ENCODE assay signal across 1 cellular context in genomic region chr6:12114055-12114503, GRCh38.
TF ChIP-seq lines count a peak whose summit lies in the region.

No MANE protein-coding gene starts in this region.

TF ChIP-seq in GM12878, 131 proteins besides CTCF, POLR2A, EP300 and RAD21 (continued from another document and continues in another):
- TF ChIP-seq, protein P1, sequence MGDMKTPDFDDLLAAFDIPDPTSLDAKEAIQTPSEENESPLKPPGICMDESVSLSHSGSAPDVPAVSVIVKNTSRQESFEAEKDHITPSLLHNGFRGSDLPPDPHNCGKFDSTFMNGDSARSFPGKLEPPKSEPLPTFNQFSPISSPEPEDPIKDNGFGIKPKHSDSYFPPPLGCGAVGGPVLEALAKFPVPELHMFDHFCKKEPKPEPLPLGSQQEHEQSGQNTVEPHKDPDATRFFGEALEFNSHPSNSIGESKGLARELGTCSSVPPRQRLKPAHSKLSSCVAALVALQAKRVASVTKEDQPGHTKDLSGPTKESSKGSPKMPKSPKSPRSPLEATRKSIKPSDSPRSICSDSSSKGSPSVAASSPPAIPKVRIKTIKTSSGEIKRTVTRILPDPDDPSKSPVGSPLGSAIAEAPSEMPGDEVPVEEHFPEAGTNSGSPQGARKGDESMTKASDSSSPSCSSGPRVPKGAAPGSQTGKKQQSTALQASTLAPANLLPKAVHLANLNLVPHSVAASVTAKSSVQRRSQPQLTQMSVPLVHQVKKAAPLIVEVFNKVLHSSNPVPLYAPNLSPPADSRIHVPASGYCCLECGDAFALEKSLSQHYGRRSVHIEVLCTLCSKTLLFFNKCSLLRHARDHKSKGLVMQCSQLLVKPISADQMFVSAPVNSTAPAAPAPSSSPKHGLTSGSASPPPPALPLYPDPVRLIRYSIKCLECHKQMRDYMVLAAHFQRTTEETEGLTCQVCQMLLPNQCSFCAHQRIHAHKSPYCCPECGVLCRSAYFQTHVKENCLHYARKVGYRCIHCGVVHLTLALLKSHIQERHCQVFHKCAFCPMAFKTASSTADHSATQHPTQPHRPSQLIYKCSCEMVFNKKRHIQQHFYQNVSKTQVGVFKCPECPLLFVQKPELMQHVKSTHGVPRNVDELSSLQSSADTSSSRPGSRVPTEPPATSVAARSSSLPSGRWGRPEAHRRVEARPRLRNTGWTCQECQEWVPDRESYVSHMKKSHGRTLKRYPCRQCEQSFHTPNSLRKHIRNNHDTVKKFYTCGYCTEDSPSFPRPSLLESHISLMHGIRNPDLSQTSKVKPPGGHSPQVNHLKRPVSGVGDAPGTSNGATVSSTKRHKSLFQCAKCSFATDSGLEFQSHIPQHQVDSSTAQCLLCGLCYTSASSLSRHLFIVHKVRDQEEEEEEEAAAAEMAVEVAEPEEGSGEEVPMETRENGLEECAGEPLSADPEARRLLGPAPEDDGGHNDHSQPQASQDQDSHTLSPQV (IDR thresholded peaks at IDR 0.05): no peak
- TF ChIP-seq, protein P2, sequence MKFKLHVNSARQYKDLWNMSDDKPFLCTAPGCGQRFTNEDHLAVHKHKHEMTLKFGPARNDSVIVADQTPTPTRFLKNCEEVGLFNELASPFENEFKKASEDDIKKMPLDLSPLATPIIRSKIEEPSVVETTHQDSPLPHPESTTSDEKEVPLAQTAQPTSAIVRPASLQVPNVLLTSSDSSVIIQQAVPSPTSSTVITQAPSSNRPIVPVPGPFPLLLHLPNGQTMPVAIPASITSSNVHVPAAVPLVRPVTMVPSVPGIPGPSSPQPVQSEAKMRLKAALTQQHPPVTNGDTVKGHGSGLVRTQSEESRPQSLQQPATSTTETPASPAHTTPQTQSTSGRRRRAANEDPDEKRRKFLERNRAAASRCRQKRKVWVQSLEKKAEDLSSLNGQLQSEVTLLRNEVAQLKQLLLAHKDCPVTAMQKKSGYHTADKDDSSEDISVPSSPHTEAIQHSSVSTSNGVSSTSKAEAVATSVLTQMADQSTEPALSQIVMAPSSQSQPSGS (IDR thresholded peaks at IDR 0.05; ENCODE audit: low read length): no peak; the same call in 1 of the 2 replicates
- TF ChIP-seq, protein P3, sequence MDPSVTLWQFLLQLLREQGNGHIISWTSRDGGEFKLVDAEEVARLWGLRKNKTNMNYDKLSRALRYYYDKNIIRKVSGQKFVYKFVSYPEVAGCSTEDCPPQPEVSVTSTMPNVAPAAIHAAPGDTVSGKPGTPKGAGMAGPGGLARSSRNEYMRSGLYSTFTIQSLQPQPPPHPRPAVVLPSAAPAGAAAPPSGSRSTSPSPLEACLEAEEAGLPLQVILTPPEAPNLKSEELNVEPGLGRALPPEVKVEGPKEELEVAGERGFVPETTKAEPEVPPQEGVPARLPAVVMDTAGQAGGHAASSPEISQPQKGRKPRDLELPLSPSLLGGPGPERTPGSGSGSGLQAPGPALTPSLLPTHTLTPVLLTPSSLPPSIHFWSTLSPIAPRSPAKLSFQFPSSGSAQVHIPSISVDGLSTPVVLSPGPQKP (IDR thresholded peaks at IDR 0.05; ENCODE audit: low read depth, low read length): no peak
- TF ChIP-seq ZSCAN29 (IDR thresholded peaks at IDR 0.05): no peak
- peak; percentile 54 for TF ChIP-seq RUNX3 (IDR thresholded peaks at IDR 0.05; ENCODE audit: low read length)
- no peak for TF ChIP-seq ZNF384 (IDR thresholded peaks at IDR 0.05; ENCODE audit: borderline replicate concordance, low read depth, low read length)
- TF ChIP-seq NR2F1 (conservative IDR thresholded peaks at IDR 0.05): no peak
- TF ChIP-seq TAF1 (IDR thresholded peaks at IDR 0.05; ENCODE audit: borderline replicate concordance, low read depth, low read length): no peak
- no peak for TF ChIP-seq POLR2AphosphoS2 (IDR thresholded peaks at IDR 0.05; ENCODE audit: low read depth, low read length)
- peak; percentile 38; the same call in 1 of the 2 replicates for TF ChIP-seq PML (IDR thresholded peaks at IDR 0.05; ENCODE audit: low read length)
- no peak for TF ChIP-seq FOS (IDR thresholded peaks at IDR 0.05; ENCODE audit: borderline replicate concordance, extremely low read depth, insufficient read length)
- no peak for TF ChIP-seq ZBED1 (IDR thresholded peaks at IDR 0.05; ENCODE audit: borderline replicate concordance)
- TF ChIP-seq RFX5 (IDR thresholded peaks at IDR 0.05; ENCODE audit: low read depth, low read length): no peak
- peak; percentile 38; the same call in 1 of the 2 replicates for TF ChIP-seq MXI1 (IDR thresholded peaks at IDR 0.05; ENCODE audit: low read depth, low read length)
- no peak for TF ChIP-seq IRF4 (IDR thresholded peaks at IDR 0.05; ENCODE audit: low read depth, low read length)
- no peak for TF ChIP-seq CBFB (IDR thresholded peaks at IDR 0.05; ENCODE audit: low read depth)
- 0 out of 2 replicates have a peak, but pooled peaks have one; percentile 36 for TF ChIP-seq RAD51 (IDR thresholded peaks at IDR 0.05)
- TF ChIP-seq CUX1 (IDR thresholded peaks at IDR 0.05; ENCODE audit: insufficient replicate concordance, low read depth, low read length): no peak
- TF ChIP-seq, protein P4, sequence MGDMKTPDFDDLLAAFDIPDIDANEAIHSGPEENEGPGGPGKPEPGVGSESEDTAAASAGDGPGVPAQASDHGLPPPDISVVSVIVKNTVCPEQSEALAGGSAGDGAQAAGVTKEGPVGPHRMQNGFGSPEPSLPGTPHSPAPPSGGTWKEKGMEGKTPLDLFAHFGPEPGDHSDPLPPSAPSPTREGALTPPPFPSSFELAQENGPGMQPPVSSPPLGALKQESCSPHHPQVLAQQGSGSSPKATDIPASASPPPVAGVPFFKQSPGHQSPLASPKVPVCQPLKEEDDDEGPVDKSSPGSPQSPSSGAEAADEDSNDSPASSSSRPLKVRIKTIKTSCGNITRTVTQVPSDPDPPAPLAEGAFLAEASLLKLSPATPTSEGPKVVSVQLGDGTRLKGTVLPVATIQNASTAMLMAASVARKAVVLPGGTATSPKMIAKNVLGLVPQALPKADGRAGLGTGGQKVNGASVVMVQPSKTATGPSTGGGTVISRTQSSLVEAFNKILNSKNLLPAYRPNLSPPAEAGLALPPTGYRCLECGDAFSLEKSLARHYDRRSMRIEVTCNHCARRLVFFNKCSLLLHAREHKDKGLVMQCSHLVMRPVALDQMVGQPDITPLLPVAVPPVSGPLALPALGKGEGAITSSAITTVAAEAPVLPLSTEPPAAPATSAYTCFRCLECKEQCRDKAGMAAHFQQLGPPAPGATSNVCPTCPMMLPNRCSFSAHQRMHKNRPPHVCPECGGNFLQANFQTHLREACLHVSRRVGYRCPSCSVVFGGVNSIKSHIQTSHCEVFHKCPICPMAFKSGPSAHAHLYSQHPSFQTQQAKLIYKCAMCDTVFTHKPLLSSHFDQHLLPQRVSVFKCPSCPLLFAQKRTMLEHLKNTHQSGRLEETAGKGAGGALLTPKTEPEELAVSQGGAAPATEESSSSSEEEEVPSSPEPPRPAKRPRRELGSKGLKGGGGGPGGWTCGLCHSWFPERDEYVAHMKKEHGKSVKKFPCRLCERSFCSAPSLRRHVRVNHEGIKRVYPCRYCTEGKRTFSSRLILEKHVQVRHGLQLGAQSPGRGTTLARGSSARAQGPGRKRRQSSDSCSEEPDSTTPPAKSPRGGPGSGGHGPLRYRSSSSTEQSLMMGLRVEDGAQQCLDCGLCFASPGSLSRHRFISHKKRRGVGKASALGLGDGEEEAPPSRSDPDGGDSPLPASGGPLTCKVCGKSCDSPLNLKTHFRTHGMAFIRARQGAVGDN (IDR thresholded peaks at IDR 0.05): peak; percentile 70
- no peak for TF ChIP-seq TCF12 (IDR thresholded peaks at IDR 0.05; ENCODE audit: low read depth, low read length)
- no peak for TF ChIP-seq KDM1A (IDR thresholded peaks at IDR 0.05; ENCODE audit: borderline replicate concordance)
- no peak for TF ChIP-seq CREM (IDR thresholded peaks at IDR 0.05; ENCODE audit: low read depth)
- TF ChIP-seq CREB1 (IDR thresholded peaks at IDR 0.05; ENCODE audit: low read depth): no peak
- TF ChIP-seq FOXK2 (IDR thresholded peaks at IDR 0.05): no peak
- TF ChIP-seq LARP7 (IDR thresholded peaks at IDR 0.05): no peak
- TF ChIP-seq NRF1 (conservative IDR thresholded peaks at IDR 0.05; ENCODE audit: low read depth, low read length): no peak
- no peak for TF ChIP-seq MEF2A (IDR thresholded peaks at IDR 0.05; ENCODE audit: insufficient read depth, low read depth, low read length)
- no peak for TF ChIP-seq CHD4 (IDR thresholded peaks at IDR 0.05)
- TF ChIP-seq, protein P5, sequence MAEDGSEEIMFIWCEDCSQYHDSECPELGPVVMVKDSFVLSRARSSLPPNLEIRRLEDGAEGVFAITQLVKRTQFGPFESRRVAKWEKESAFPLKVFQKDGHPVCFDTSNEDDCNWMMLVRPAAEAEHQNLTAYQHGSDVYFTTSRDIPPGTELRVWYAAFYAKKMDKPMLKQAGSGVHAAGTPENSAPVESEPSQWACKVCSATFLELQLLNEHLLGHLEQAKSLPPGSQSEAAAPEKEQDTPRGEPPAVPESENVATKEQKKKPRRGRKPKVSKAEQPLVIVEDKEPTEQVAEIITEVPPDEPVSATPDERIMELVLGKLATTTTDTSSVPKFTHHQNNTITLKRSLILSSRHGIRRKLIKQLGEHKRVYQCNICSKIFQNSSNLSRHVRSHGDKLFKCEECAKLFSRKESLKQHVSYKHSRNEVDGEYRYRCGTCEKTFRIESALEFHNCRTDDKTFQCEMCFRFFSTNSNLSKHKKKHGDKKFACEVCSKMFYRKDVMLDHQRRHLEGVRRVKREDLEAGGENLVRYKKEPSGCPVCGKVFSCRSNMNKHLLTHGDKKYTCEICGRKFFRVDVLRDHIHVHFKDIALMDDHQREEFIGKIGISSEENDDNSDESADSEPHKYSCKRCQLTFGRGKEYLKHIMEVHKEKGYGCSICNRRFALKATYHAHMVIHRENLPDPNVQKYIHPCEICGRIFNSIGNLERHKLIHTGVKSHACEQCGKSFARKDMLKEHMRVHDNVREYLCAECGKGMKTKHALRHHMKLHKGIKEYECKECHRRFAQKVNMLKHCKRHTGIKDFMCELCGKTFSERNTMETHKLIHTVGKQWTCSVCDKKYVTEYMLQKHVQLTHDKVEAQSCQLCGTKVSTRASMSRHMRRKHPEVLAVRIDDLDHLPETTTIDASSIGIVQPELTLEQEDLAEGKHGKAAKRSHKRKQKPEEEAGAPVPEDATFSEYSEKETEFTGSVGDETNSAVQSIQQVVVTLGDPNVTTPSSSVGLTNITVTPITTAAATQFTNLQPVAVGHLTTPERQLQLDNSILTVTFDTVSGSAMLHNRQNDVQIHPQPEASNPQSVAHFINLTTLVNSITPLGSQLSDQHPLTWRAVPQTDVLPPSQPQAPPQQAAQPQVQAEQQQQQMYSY (CRISPR knock-in tag; IDR thresholded peaks at IDR 0.05): no peak
- TF ChIP-seq, protein P6, sequence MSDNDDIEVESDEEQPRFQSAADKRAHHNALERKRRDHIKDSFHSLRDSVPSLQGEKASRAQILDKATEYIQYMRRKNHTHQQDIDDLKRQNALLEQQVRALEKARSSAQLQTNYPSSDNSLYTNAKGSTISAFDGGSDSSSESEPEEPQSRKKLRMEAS (IDR thresholded peaks at IDR 0.05; ENCODE audit: low read depth, low read length): no peak; the same call in 1 of the 2 replicates
- no peak for TF ChIP-seq YBX1 (IDR thresholded peaks at IDR 0.05)
- peak; percentile 10; the same call in 1 of the 2 replicates for TF ChIP-seq SPI1 (IDR thresholded peaks at IDR 0.05; ENCODE audit: borderline replicate concordance, insufficient read depth, low read depth, low read length)
- TF ChIP-seq TCF7 (IDR thresholded peaks at IDR 0.05; ENCODE audit: borderline replicate concordance): no peak
- TF ChIP-seq RBBP5 (conservative IDR thresholded peaks at IDR 0.05): no peak
- no peak for TF ChIP-seq CBX5 (IDR thresholded peaks at IDR 0.05; ENCODE audit: low read depth)
- TF ChIP-seq MTA2 (IDR thresholded peaks at IDR 0.05; ENCODE audit: low read depth): peak; percentile 82
- no peak for TF ChIP-seq SREBF1 (IDR thresholded peaks at IDR 0.05; ENCODE audit: low read length)
